1 cellular context compared by ENCODE assay signal in genomic region chrX:154720067-154720466, GRCh38.
TF ChIP-seq lines count a peak whose summit lies in the region.

No MANE protein-coding gene starts in this region.

TF ChIP-seq in IMR-90, 13 proteins besides CTCF, POLR2A, EP300 and RAD21:
- TF ChIP-seq RCOR1 (IDR thresholded peaks at IDR 0.05; ENCODE audit: insufficient replicate concordance, low read length) (no peak), SMC3 (IDR thresholded peaks at IDR 0.05; ENCODE audit: low read depth, low read length) (no peak), FOS (IDR thresholded peaks at IDR 0.05; ENCODE audit: low read depth, low read length) (no peak), MXI1 (IDR thresholded peaks at IDR 0.05; ENCODE audit: borderline replicate concordance, low read depth, low read length) (no peak), CEBPB (IDR thresholded peaks at IDR 0.05; ENCODE audit: low read depth, low read length) (peak; percentile 71)
